28 cellular contexts compared by ENCODE assay signal in the genomic region with DNA sequence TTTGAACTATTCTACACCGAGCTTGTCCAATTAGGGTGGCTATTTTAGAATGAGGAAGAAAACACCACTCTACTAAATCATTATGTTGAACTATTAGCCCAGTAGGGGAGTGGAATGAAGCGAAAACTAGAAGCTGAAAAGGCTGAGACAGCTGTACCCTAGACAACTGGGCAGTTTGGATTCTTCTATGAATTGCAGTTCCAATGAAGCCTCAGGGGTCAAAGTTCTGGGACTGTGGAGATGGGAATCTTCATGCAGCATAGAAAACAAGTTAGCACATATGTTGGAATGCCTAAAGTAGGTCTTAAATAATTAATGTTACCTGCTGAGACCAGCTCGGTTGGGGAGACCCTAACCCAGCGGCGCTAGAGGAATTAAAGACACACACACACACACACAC.
"Had no signal": no experiment of that assay in that cellular context is flagged by ENCODE, and none has a peak within 500 bp of the region (broad histone marks: within the 10 kb centered on the region; RNA-seq: fewer than 3 reads in every experiment).

No MANE protein-coding gene starts in this region.

- H3K36me3 ChIP-seq: neural progenitor cell, ovary, right lobe of liver, sigmoid colon, stomach, thoracic aorta, thyroid gland, tibial nerve, upper lobe of right lung, uterus had no signal

- DNase-seq: natural killer cell; occipital lobe; ovary; posterior cingulate gyrus; psoas muscle; right cardiac atrium; right lobe of liver; sigmoid colon; small intestine; stimulated activated CD4-positive, alpha-beta T cell treated with anti-CD3 and anti-CD28 coated beads, Interleukin-15, amount 100 ng/mL, for 24 hours; stimulated activated CD4-positive, alpha-beta T cell treated with anti-CD3 and anti-CD28 coated beads, Interleukin-2, amount 100 ng/mL, for 24 hours; stimulated activated CD4-positive, alpha-beta T cell treated with anti-CD3 and anti-CD28 coated beads, Interleukin-2, amount 100 ng/mL, for 48 hours; stimulated activated CD4-positive, alpha-beta T cell treated with anti-CD3 and anti-CD28 coated beads, Interleukin-4, amount 100 ng/mL, for 24 hours; stimulated activated naive B cell treated with anti-CD40 and anti-IgM and Interleukin-4, amounts not matched to agents 10 μg/mL and 1 μg/mL and 100 μg/mL, for 72 hours; stimulated activated naive CD4-positive, alpha-beta T cell treated with Interleukin-2 at 50 U/mL for 16 hours; stomach; thyroid gland; upper lobe of right lung; uterus had no signal

- H3K4me3 Mint-ChIP-seq: natural killer cell; nephron; neural progenitor cell; stimulated activated effector memory CD8-positive, alpha-beta T cell treated with anti-CD3 and anti-CD28 coated beads, Interleukin-12 subunit alpha, Interleukin-12 subunit beta, amount 100 ng/mL, for 72 hours; stimulated activated naive B cell treated with anti-CD40 and anti-IgM and Interleukin-4, amounts not matched to agents 10 μg/mL and 1 μg/mL and 100 μg/mL, for 72 hours; stimulated activated naive CD8-positive, alpha-beta T cell treated with anti-CD3 and anti-CD28 coated beads, Interleukin-15, Interleukin-2, amounts not matched to agents 100 ng/mL and 50 ng/mL, for 24 hours; type B pancreatic cell had no signal

- H3K36me3 Mint-ChIP-seq: neural progenitor cell; stimulated activated effector memory CD8-positive, alpha-beta T cell treated with anti-CD3 and anti-CD28 coated beads, Interleukin-12 subunit alpha, Interleukin-12 subunit beta, amount 100 ng/mL, for 72 hours had no signal

- H3K4me3 ChIP-seq: neural progenitor cell, ovary, psoas muscle, right lobe of liver, sigmoid colon, stomach, thoracic aorta, thyroid gland, tibial nerve, upper lobe of right lung, uterus had no signal

- H3K27ac Mint-ChIP-seq: natural killer cell; nephron; neural progenitor cell; progenitor cell of endocrine pancreas; stimulated activated effector memory CD8-positive, alpha-beta T cell treated with anti-CD3 and anti-CD28 coated beads, Interleukin-12 subunit alpha, Interleukin-12 subunit beta, amount 100 ng/mL, for 72 hours; stimulated activated naive B cell treated with anti-CD40 and anti-IgM and Interleukin-4, amounts not matched to agents 10 μg/mL and 1 μg/mL and 100 μg/mL, for 72 hours; stimulated activated naive CD8-positive, alpha-beta T cell treated with anti-CD3 and anti-CD28 coated beads, Interleukin-15, Interleukin-2, amounts not matched to agents 100 ng/mL and 50 ng/mL, for 24 hours; type B pancreatic cell had no signal

- H3K27me3 ChIP-seq: neural progenitor cell, ovary, right lobe of liver, sigmoid colon, stomach, thyroid gland, tibial nerve, upper lobe of right lung, uterus had no signal

- H3K9me3 ChIP-seq: ovary, right lobe of liver, thyroid gland, uterus had no signal

- H3K4me1 Mint-ChIP-seq: natural killer cell; nephron; neural progenitor cell; stimulated activated effector memory CD8-positive, alpha-beta T cell treated with anti-CD3 and anti-CD28 coated beads, Interleukin-12 subunit alpha, Interleukin-12 subunit beta, amount 100 ng/mL, for 72 hours; stimulated activated naive B cell treated with anti-CD40 and anti-IgM and Interleukin-4, amounts not matched to agents 10 μg/mL and 1 μg/mL and 100 μg/mL, for 72 hours had no signal

- H3K27me3 Mint-ChIP-seq: progenitor cell of endocrine pancreas; stimulated activated naive B cell treated with anti-CD40 and anti-IgM and Interleukin-4, amounts not matched to agents 10 μg/mL and 1 μg/mL and 100 μg/mL, for 72 hours; stimulated activated naive CD8-positive, alpha-beta T cell treated with anti-CD3 and anti-CD28 coated beads, Interleukin-15, Interleukin-2, amounts not matched to agents 100 ng/mL and 50 ng/mL, for 24 hours; type B pancreatic cell had no signal

- H3K4me1 ChIP-seq: neural progenitor cell, parathyroid adenoma, psoas muscle, right lobe of liver, sigmoid colon, stomach, thyroid gland, tibial nerve, upper lobe of right lung, uterus had no signal
